In genomic region chr7:157975401-157976372, GRCh38 we compare ENCODE assay signal across 29 cellular contexts.
"Had no signal": no experiment of that assay in that cellular context is flagged by ENCODE, and none has a peak within 500 bp of the region (broad histone marks: within the 10 kb centered on the region; RNA-seq: fewer than 3 reads in every experiment).

No MANE protein-coding gene starts in this region.

- H3K27me3 ChIP-seq: body of pancreas, cardiac muscle cell, esophagus squamous epithelium, testis, uterus had no signal

- H3K36me3 Mint-ChIP-seq: natural killer cell had no signal

- H3K4me3 ChIP-seq: body of pancreas, cardiac muscle cell, esophagus squamous epithelium, left lung, lower lobe of right lung, sigmoid colon, testis, uterus had no signal

- H3K4me3 Mint-ChIP-seq: activated CD4-positive, alpha-beta memory T cell treated with anti-CD3 and anti-CD28 coated beads, Interleukin-2, amount 10 ng/mL, durations not matched to agents 7 days and 5 days; activated CD4-positive, alpha-beta T cell treated with anti-CD3 and anti-CD28 coated beads, Interleukin-2, amount 10 ng/mL, durations not matched to agents 7 days and 5 days; activated T-cell treated with anti-CD3 and anti-CD28 coated beads, Interleukin-2, amount 50 U/mL, for 4 hours; activated T-helper 17 cell treated with anti-CD3 and anti-CD28 coated beads, Interleukin-2, amount 50 U/mL, for 72 hours; dendritic cell treated with granulocyte-macrophage colony-stimulating factor and Interleukin-4, amounts not matched to agents 40 ng/mL and 50 ng/mL, for 4 days; natural killer cell; T-helper 17 cell had no signal

- H3K4me1 ChIP-seq: body of pancreas, esophagus squamous epithelium, left lung, lower lobe of right lung, sigmoid colon, testis, uterus had no signal

- H3K9me3 ChIP-seq: testis, uterus had no signal

- H3K27ac Mint-ChIP-seq: activated CD4-positive, alpha-beta memory T cell treated with anti-CD3 and anti-CD28 coated beads, Interleukin-2, amount 10 ng/mL, durations not matched to agents 7 days and 5 days; activated CD4-positive, alpha-beta T cell treated with anti-CD3 and anti-CD28 coated beads, Interleukin-2, amount 10 ng/mL, durations not matched to agents 7 days and 5 days; activated T-helper 17 cell treated with anti-CD3 and anti-CD28 coated beads, Interleukin-2, amount 50 U/mL, for 72 hours; dendritic cell treated with granulocyte-macrophage colony-stimulating factor and Interleukin-4, amounts not matched to agents 40 ng/mL and 50 ng/mL, for 4 days; natural killer cell; T-helper 17 cell had no signal

- H3K27me3 Mint-ChIP-seq: activated CD4-positive, alpha-beta memory T cell treated with anti-CD3 and anti-CD28 coated beads, Interleukin-2, amount 10 ng/mL, durations not matched to agents 7 days and 5 days; activated CD4-positive, alpha-beta T cell treated with anti-CD3 and anti-CD28 coated beads, Interleukin-2, amount 10 ng/mL, durations not matched to agents 7 days and 5 days; dendritic cell treated with granulocyte-macrophage colony-stimulating factor and Interleukin-4, amounts not matched to agents 40 ng/mL and 50 ng/mL, for 4 days had no signal

- ATAC-seq: activated naive CD4-positive, alpha-beta T cell treated with anti-CD3 and anti-CD28 coated beads, Interleukin-2, amount 50 U/mL, for 72 hours; activated T-cell treated with anti-CD3 and anti-CD28 coated beads, Interleukin-2, amount 50 U/mL, for 4 hours; activated T-helper 17 cell treated with anti-CD3 and anti-CD28 coated beads, Interleukin-2, amount 50 U/mL, for 72 hours; body of pancreas; left lung; lower lobe of right lung; natural killer cell; T-helper 17 cell had no signal

- H3K4me1 Mint-ChIP-seq: activated CD4-positive, alpha-beta memory T cell treated with anti-CD3 and anti-CD28 coated beads, Interleukin-2, amount 10 ng/mL, durations not matched to agents 7 days and 5 days; activated CD4-positive, alpha-beta T cell treated with anti-CD3 and anti-CD28 coated beads, Interleukin-2, amount 10 ng/mL, durations not matched to agents 7 days and 5 days; activated T-helper 17 cell treated with anti-CD3 and anti-CD28 coated beads, Interleukin-2, amount 50 U/mL, for 72 hours; natural killer cell; T-helper 17 cell had no signal

- DNase-seq: activated CD4-positive, alpha-beta memory T cell treated with anti-CD3 and anti-CD28 coated beads, Interleukin-2, amount 10 ng/mL, durations not matched to agents 7 days and 5 days; activated CD4-positive, alpha-beta T cell treated with anti-CD3 and anti-CD28 coated beads for 1 hour; activated CD4-positive, alpha-beta T cell treated with anti-CD3 and anti-CD28 coated beads, Interleukin-2, amount 10 ng/mL, durations not matched to agents 7 days and 5 days; activated naive CD4-positive, alpha-beta T cell; activated T-cell treated with anti-CD3 and anti-CD28 coated beads, Interleukin-2, amount 50 U/mL, for 4 hours; body of pancreas; esophagus squamous epithelium; foreskin melanocyte; left lung; lower lobe of right lung; mesenchymal stem cell; natural killer cell; sigmoid colon; small intestine; stimulated activated CD4-positive, alpha-beta T cell treated with anti-CD3 and anti-CD28 coated beads, Interleukin-1b, Interleukin-23, amount 100 ng/mL, for 48 hours; stimulated activated CD4-positive, alpha-beta T cell treated with anti-CD3 and anti-CD28 coated beads, Interleukin-4, amount 100 ng/mL, for 4 hours; stimulated activated CD8-positive, alpha-beta memory T cell treated with anti-CD3 and anti-CD28 coated beads, Interleukin-4, amount 100 ng/mL, for 48 hours; stimulated activated naive CD4-positive, alpha-beta T cell; SW 1271; T-helper 17 cell; T1000; testis; trophoblast cell; uterus had no signal

- H3K36me3 ChIP-seq: cardiac muscle cell, esophagus squamous epithelium, left lung, lower lobe of right lung, sigmoid colon, uterus had no signal

- H3K27ac ChIP-seq: body of pancreas, cardiac muscle cell, epithelial cell of prostate, esophagus squamous epithelium, left lung, lower lobe of right lung, sigmoid colon, testis, uterus had no signal
